4 cellular contexts compared by ENCODE assay signal in the genomic region with DNA sequence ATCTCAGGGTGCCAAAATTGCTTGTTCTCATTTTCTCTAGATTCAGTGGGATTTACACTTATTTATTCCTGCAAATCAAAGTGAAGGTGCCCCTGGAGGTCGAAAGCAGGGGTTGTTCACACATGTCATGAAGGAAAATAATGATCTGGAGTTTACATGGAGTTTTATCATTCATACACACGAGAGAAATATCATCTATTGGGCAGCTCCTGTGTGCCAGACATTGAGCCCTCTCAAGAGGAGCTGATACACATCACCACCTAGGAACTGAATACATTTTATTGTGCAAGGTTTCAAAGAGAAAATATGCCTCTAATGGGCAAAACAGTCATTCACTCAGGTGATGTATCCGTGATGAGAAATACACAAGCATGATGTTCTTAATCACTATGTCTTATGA. TPM values are rescaled to one million over a fixed set of nuclear protein-coding genes. Genes with fewer than 3 reads are reported as not detected.
"Had no signal": no experiment of that assay in that cellular context is flagged by ENCODE, and none has a peak within 500 bp of the region (broad histone marks: within the 10 kb centered on the region; RNA-seq: fewer than 3 reads in every experiment).

No MANE protein-coding gene starts in this region.

- H3K4me3 ChIP-seq: GM12878 had no signal

- ATAC-seq: GM12878 had no signal

- DNase-seq: GDM1, GF-D8 had no signal

RNA-seq across cellular contexts. Expression of a gene that starts 23.5 kb away (rescaled TPM):
- total RNA-seq: G401 had no signal
